17 cellular contexts compared by ENCODE assay signal in genomic region chr5:15774632-15775031, GRCh38.
"Had no signal": no experiment of that assay in that cellular context is flagged by ENCODE, and none has a peak within 500 bp of the region (broad histone marks: within the 10 kb centered on the region; RNA-seq: fewer than 3 reads in every experiment).

No MANE protein-coding gene starts in this region.

- H3K36me3 ChIP-seq: adrenal gland, esophagus squamous epithelium, lower lobe of right lung, thyroid gland, WERI-Rb-1 had no signal

- H3K4me1 Mint-ChIP-seq: activated CD4-positive, alpha-beta T cell treated with anti-CD3 and anti-CD28 coated beads for 36 hours; activated naive CD4-positive, alpha-beta T cell treated with anti-CD3 and anti-CD28 coated beads, Interleukin-2, amount 50 U/mL, for 24 hours; naive B cell; stimulated activated naive B cell treated with anti-CD40 and anti-IgM and Interleukin-4, amounts not matched to agents 10 μg/mL and 1 μg/mL and 100 μg/mL, for 72 hours; T-helper 17 cell had no signal

- H3K27ac ChIP-seq: adrenal gland, dorsolateral prefrontal cortex, esophagus squamous epithelium, hepatocyte, lower lobe of right lung, thyroid gland, WERI-Rb-1 had no signal

- H2AFZ ChIP-seq: hepatocyte had no signal

- H3K9me3 Mint-ChIP-seq: activated naive CD4-positive, alpha-beta T cell treated with anti-CD3 and anti-CD28 coated beads, Interleukin-2, amount 50 U/mL, for 24 hours had no signal

- H3K27me3 Mint-ChIP-seq: activated CD4-positive, alpha-beta memory T cell treated with anti-CD3 and anti-CD28 coated beads for 36 hours; activated CD4-positive, alpha-beta T cell treated with anti-CD3 and anti-CD28 coated beads for 36 hours; activated naive CD4-positive, alpha-beta T cell treated with anti-CD3 and anti-CD28 coated beads, Interleukin-2, amount 50 U/mL, for 24 hours; activated T-cell treated with anti-CD3 and anti-CD28 coated beads, Interleukin-2, amount 50 U/mL, for 24 hours; naive B cell; stimulated activated naive B cell treated with anti-CD40 and anti-IgM and Interleukin-4, amounts not matched to agents 10 μg/mL and 1 μg/mL and 100 μg/mL, for 72 hours; T-helper 17 cell had no signal

- H3K4me2 ChIP-seq: hepatocyte had no signal

- ATAC-seq: activated CD4-positive, alpha-beta T cell treated with anti-CD3 and anti-CD28 coated beads for 36 hours; lower lobe of right lung; stimulated activated naive B cell treated with anti-CD40 and anti-IgM and Interleukin-4, amounts not matched to agents 10 μg/mL and 1 μg/mL and 100 μg/mL, for 72 hours; T-helper 17 cell had no signal

- H3K9me3 ChIP-seq: adrenal gland, esophagus squamous epithelium, lower lobe of right lung, thyroid gland had no signal

- H3K27me3 ChIP-seq: adrenal gland, dorsolateral prefrontal cortex, esophagus squamous epithelium, hepatocyte, thyroid gland had no signal

- H3K4me1 ChIP-seq: adrenal gland, esophagus squamous epithelium, lower lobe of right lung, thyroid gland had no signal

- H3K36me3 Mint-ChIP-seq: activated CD4-positive, alpha-beta memory T cell treated with anti-CD3 and anti-CD28 coated beads for 36 hours; activated naive CD4-positive, alpha-beta T cell treated with anti-CD3 and anti-CD28 coated beads, Interleukin-2, amount 50 U/mL, for 24 hours; naive B cell; stimulated activated naive B cell treated with anti-CD40 and anti-IgM and Interleukin-4, amounts not matched to agents 10 μg/mL and 1 μg/mL and 100 μg/mL, for 72 hours had no signal

- H3K4me3 Mint-ChIP-seq: activated CD4-positive, alpha-beta memory T cell treated with anti-CD3 and anti-CD28 coated beads for 36 hours; activated CD4-positive, alpha-beta T cell treated with anti-CD3 and anti-CD28 coated beads for 36 hours; activated naive CD4-positive, alpha-beta T cell treated with anti-CD3 and anti-CD28 coated beads, Interleukin-2, amount 50 U/mL, for 24 hours; activated T-cell treated with anti-CD3 and anti-CD28 coated beads, Interleukin-2, amount 50 U/mL, for 24 hours; naive B cell; stimulated activated naive B cell treated with anti-CD40 and anti-IgM and Interleukin-4, amounts not matched to agents 10 μg/mL and 1 μg/mL and 100 μg/mL, for 72 hours; T-helper 17 cell had no signal

- DNase-seq: activated CD4-positive, alpha-beta memory T cell treated with anti-CD3 and anti-CD28 coated beads for 36 hours; activated CD4-positive, alpha-beta T cell treated with anti-CD3 and anti-CD28 coated beads for 36 hours; activated effector memory CD4-positive, alpha-beta T cell treated with anti-CD3 and anti-CD28 coated beads, Interleukin-2, amount 50 U/mL, for 16 hours; activated T-cell treated with anti-CD3 and anti-CD28 coated beads, Interleukin-2, amount 50 U/mL, for 24 hours; adrenal gland; dorsolateral prefrontal cortex; esophagus squamous epithelium; lower lobe of right lung; midbrain; naive B cell; stimulated activated CD4-positive, alpha-beta T cell treated with anti-CD3 and anti-CD28 coated beads, Interleukin-2, amount 100 ng/mL, for 48 hours; stimulated activated naive B cell treated with anti-CD40 and anti-IgM and Interleukin-4, amounts not matched to agents 10 μg/mL and 1 μg/mL and 100 μg/mL, for 72 hours; T-helper 17 cell; thyroid gland; WERI-Rb-1 had no signal

- H3K27ac Mint-ChIP-seq: activated CD4-positive, alpha-beta memory T cell treated with anti-CD3 and anti-CD28 coated beads for 36 hours; activated CD4-positive, alpha-beta T cell treated with anti-CD3 and anti-CD28 coated beads for 36 hours; activated naive CD4-positive, alpha-beta T cell treated with anti-CD3 and anti-CD28 coated beads, Interleukin-2, amount 50 U/mL, for 24 hours; activated T-cell treated with anti-CD3 and anti-CD28 coated beads, Interleukin-2, amount 50 U/mL, for 24 hours; naive B cell; stimulated activated naive B cell treated with anti-CD40 and anti-IgM and Interleukin-4, amounts not matched to agents 10 μg/mL and 1 μg/mL and 100 μg/mL, for 72 hours; T-helper 17 cell had no signal

- H3K4me3 ChIP-seq: adrenal gland, dorsolateral prefrontal cortex, esophagus squamous epithelium, hepatocyte, lower lobe of right lung, thyroid gland had no signal
